In the genomic region with DNA sequence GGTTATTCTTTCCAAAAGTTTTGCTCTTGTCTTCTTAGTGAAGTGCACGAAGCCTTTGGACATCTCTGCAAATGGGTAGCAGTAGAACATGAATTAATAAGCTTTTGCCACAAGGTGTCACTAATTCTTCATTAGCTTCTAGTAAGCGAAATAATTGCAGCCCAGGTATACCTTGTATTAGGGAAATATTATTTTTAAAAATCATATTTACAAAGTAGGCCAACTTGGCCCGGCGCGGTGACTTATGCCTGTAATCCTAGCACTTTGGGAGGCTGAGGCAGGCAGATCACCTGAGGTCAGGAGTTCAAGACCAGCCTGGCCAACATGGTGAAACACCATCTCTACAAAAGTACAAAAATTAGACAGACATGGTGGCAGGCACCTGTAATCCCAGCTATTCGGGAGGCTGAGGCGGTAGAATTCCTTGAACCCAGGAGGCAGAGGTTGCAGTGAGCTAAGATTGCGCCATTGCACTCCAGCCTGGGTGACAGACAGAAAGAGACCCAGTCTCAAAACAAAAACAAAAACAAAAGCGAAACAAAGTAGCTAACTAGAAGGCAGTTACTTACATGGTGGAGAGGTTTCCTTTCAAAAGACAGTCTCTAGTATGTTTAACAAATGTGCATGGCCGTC, we compare ENCODE assay signal across 8 cellular contexts. TPM values are rescaled to one million over a fixed set of nuclear protein-coding genes. Genes with fewer than 3 reads are reported as not detected.
DNase-seq lines count a peak whose midpoint lies in the region; ATAC-seq and TF ChIP-seq lines count a peak whose summit lies in the region.

No MANE protein-coding gene starts in this region.

- H3K27ac ChIP-seq in Panc1 (ENCODE audit: low read length) (no peak overlapping the region), duodenal mucosa (ENCODE audit: low read depth, low read length) (no peak overlapping the region), coronary artery (no peak overlapping the region)

- no peaks in the 10 kb centered on the region for H3K4me1 ChIP-seq in Panc1 (ENCODE audit: control insufficient read depth, insufficient read depth, low read length)
- no peaks in the 10 kb centered on the region for H3K4me1 ChIP-seq in duodenal mucosa (ENCODE audit: control insufficient read depth in 1 of 2, insufficient read depth in 2 of 2, low read length in 2 of 2)

- in situ Hi-C loops in Panc1 (cut with HindIII; ENCODE audit: low pct_unique_long_range_greater_than_20kb, low sequenced_read_pairs), result no loop called here

- H3K4me1 Mint-ChIP-seq in stimulated activated naive CD8-positive, alpha-beta T cell treated with anti-CD3 and anti-CD28 coated beads, Interleukin-15, Interleukin-2, amounts not matched to agents 100 ng/mL and 50 ng/mL, for 24 hours (ENCODE audit: low read depth), result peaks cover 40% of the 10 kb centered on the region
- no peaks in the 10 kb centered on the region for H3K4me1 Mint-ChIP-seq in neural crest cell

- H3K9me3 ChIP-seq in Panc1 (ENCODE audit: control insufficient read depth, insufficient read depth, low read depth, low read length) (no peaks in the 10 kb centered on the region), duodenal mucosa (ENCODE audit: control insufficient read depth in 1 of 2, low read length in 2 of 2) (no peaks in the 10 kb centered on the region)

- no peaks in the 10 kb centered on the region for H3K27me3 Mint-ChIP-seq in stimulated activated naive CD8-positive, alpha-beta T cell treated with anti-CD3 and anti-CD28 coated beads, Interleukin-15, Interleukin-2, amounts not matched to agents 100 ng/mL and 50 ng/mL, for 24 hours
- H3K27me3 Mint-ChIP-seq in neural crest cell (ENCODE audit: low read depth), result no peaks in the 10 kb centered on the region

- H3K36me3 Mint-ChIP-seq in stimulated activated naive CD8-positive, alpha-beta T cell treated with anti-CD3 and anti-CD28 coated beads, Interleukin-15, Interleukin-2, amounts not matched to agents 100 ng/mL and 50 ng/mL, for 24 hours (ENCODE audit: low read depth), result peaks cover 5% of the 10 kb centered on the region
- H3K36me3 Mint-ChIP-seq in neural crest cell (ENCODE audit: low read depth), result no peaks in the 10 kb centered on the region

- intact Hi-C loops in Panc1 (cut with micrococcal nuclease; ENCODE audit: unreplicated experiment), result loop anchor here (5.0 kb wide), 1 partner anchor 94 kb away; no protein-coding TSS in a partner anchor

- peak; percentile 69 for TF ChIP-seq CTCF in Panc1 (IDR thresholded peaks at IDR 0.05)
- peak; percentile 62 for TF ChIP-seq CTCF in neural crest cell (conservative IDR thresholded peaks at IDR 0.05)
- TF ChIP-seq CTCF in coronary artery (IDR thresholded peaks at IDR 0.05), result no peak

- no peak for DNase-seq in stimulated activated naive CD8-positive, alpha-beta T cell treated with anti-CD3 and anti-CD28 coated beads, Interleukin-15, Interleukin-2, amounts not matched to agents 100 U/mL and 50 U/mL, for 24 hours
- peak; percentile 28 for DNase-seq in Panc1 (ENCODE audit: low read depth, low spot score)
- DNase-seq in neural crest cell (ENCODE audit: low read depth, low spot score), result no peak
- no peak for DNase-seq in GOT3 (lab: John Stamatoyannopoulos, UW)
- no peak for DNase-seq in coronary artery (ENCODE audit: low spot score)

- CTCF ChIA-PET in Panc1 (lab: Charles Lee), result interaction anchor here (0.5 to 1.4 kb wide), 8 partner anchors 9 to 126 kb away, joined by 3 to 11 read pairs (median 4); a partner anchor contains a TSS

- no peaks in the 10 kb centered on the region for H3K27me3 ChIP-seq in Panc1 (ENCODE audit: control insufficient read depth, insufficient read depth, low read length)
- no peaks in the 10 kb centered on the region for H3K27me3 ChIP-seq in duodenal mucosa (ENCODE audit: control insufficient read depth in 1 of 2, insufficient read depth in 2 of 2, low read length in 2 of 2)

- ATAC-seq in stimulated activated naive CD8-positive, alpha-beta T cell treated with anti-CD3 and anti-CD28 coated beads, Interleukin-15, Interleukin-2, amounts not matched to agents 100 U/mL and 50 U/mL, for 24 hours, result no peak
- ATAC-seq in HG03025 (IDR thresholded peaks at IDR 0.05; ENCODE audit: low FRiP score, unreplicated experiment), result peak; percentile 66
- peak; percentile 73 for ATAC-seq in Panc1

- H3K36me3 ChIP-seq in Panc1 (ENCODE audit: control insufficient read depth, insufficient read depth, low read length) (no peaks in the 10 kb centered on the region), duodenal mucosa (ENCODE audit: control insufficient read depth in 1 of 2, insufficient read depth in 2 of 2, low read length in 2 of 2) (no peaks in the 10 kb centered on the region)

- no peaks in the 10 kb centered on the region for H3K9me3 Mint-ChIP-seq in stimulated activated naive CD8-positive, alpha-beta T cell treated with anti-CD3 and anti-CD28 coated beads, Interleukin-15, Interleukin-2, amounts not matched to agents 100 ng/mL and 50 ng/mL, for 24 hours
- H3K9me3 Mint-ChIP-seq in neural crest cell, result no peaks in the 10 kb centered on the region

- H3K9ac ChIP-seq in duodenal mucosa (ENCODE audit: low read depth in 1 of 2, low read length in 2 of 2), result no peak overlapping the region

- peak overlapping the region; percentile 24 for H3K4me3 Mint-ChIP-seq in stimulated activated naive CD8-positive, alpha-beta T cell treated with anti-CD3 and anti-CD28 coated beads, Interleukin-15, Interleukin-2, amounts not matched to agents 100 ng/mL and 50 ng/mL, for 24 hours
- H3K4me3 Mint-ChIP-seq in neural crest cell, result no peak overlapping the region

- H3K27ac Mint-ChIP-seq in stimulated activated naive CD8-positive, alpha-beta T cell treated with anti-CD3 and anti-CD28 coated beads, Interleukin-15, Interleukin-2, amounts not matched to agents 100 ng/mL and 50 ng/mL, for 24 hours, result peak overlapping the region; percentile 40
- no peak overlapping the region for H3K27ac Mint-ChIP-seq in neural crest cell (ENCODE audit: unreplicated experiment)

- POLR2A ChIA-PET in Panc1 (lab: Charles Lee), result interaction anchor here (0.6 kb wide), 1 partner anchor 443 kb away, joined by 3 read pairs; no protein-coding TSS in a partner anchor

- H3K4me3 ChIP-seq in Panc1 (ENCODE audit: low read depth in 2 of 2, low read length in 2 of 2) (no peak overlapping the region), duodenal mucosa (ENCODE audit: low read depth in 1 of 2, low read length in 2 of 2) (peak overlapping the region; percentile 37 to 40), coronary artery (no peak overlapping the region)

- no TSS peak for BruUV-seq in Panc1 (replicated peaks; lab: Mats Ljungman, UMichigan)

RNA-seq across cellular contexts. Expression of a gene that starts 8.8 kb away (rescaled TPM):
- total RNA-seq in Panc1 (2021; ENCODE audit: unreplicated experiment), result 8.1 TPM
- polyA plus RNA-seq in Panc1 (2012; ENCODE audit: insufficient read length), result 8.2 TPM
- total RNA-seq in neural crest cell, result 5.4 and 6.0 TPM in 2 replicates

RNA-seq across cellular contexts. Expression of a gene that starts 36.0 kb away (rescaled TPM):
- 0.13 TPM for total RNA-seq in Panc1 (2021; ENCODE audit: unreplicated experiment)
- not detected for polyA plus RNA-seq in Panc1 (2012; ENCODE audit: insufficient read length)
- total RNA-seq in neural crest cell, result not detected in 2 replicates

Comparison
In these comparisons a context has a peak if more than half of its experiments do, and no peak if none do; other contexts are left out.
1. H3K4me3 ChIP-seq: peak in duodenal mucosa (2 of 2); none in Panc1 (0 of 2) and coronary artery (single experiment).